ENCODE assay signal across 23 cellular contexts in the genomic region with DNA sequence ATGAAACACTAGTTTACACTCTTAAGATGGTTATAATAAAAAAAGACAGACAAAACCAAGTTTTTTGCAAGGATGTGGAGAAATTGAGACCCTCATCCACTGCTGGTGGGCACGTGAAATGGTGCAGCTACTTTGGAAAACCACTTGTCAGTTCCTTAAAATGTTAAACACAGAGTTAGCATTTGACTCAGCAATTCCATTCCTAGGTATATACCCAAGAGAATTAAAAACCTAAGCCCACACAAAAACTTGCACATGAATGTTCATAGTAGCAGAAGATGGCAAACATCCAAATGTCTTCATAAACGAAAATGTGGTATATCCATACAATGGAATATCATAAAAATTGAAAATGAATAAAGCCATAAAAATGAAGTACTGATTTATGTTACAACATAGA.
"Had no signal": no experiment of that assay in that cellular context is flagged by ENCODE, and none has a peak within 500 bp of the region (broad histone marks: within the 10 kb centered on the region; RNA-seq: fewer than 3 reads in every experiment).

No MANE protein-coding gene starts in this region.

- H3K27ac ChIP-seq: dorsolateral prefrontal cortex, heart left ventricle, neural progenitor cell, ovary, right atrium auricular region, sigmoid colon, skin epidermis, testis, tibial nerve had no signal

- H3K9ac ChIP-seq: neural progenitor cell had no signal

- H3K27me3 Mint-ChIP-seq: natural killer cell treated with Interleukin-12 subunit alpha and Interleukin-12 subunit beta and Interleukin-15 and Interleukin-18, amount 100 ng/mL, for 72 hours had no signal

- H3K9me3 Mint-ChIP-seq: natural killer cell treated with Interleukin-12 subunit alpha and Interleukin-12 subunit beta and Interleukin-15 and Interleukin-18, amount 100 ng/mL, for 72 hours; neural progenitor cell had no signal

- H3K27me3 ChIP-seq: dorsolateral prefrontal cortex, heart left ventricle, neural progenitor cell, ovary, right atrium auricular region, sigmoid colon, testis, tibial nerve had no signal

- ATAC-seq: heart left ventricle; left colon; left ventricle myocardium superior; natural killer cell treated with Interleukin-12 subunit alpha and Interleukin-12 subunit beta and Interleukin-15 and Interleukin-18, amount 100 ng/mL, for 72 hours had no signal

- DNase-seq: cortex of kidney; dorsolateral prefrontal cortex; effector CD8-positive, alpha-beta T cell; foreskin melanocyte; heart left ventricle; hippocampal formation; left colon; left ventricle myocardium superior; mesenchymal stem cell; midbrain; nucleus accumbens; ovary; sigmoid colon; stimulated activated CD4-positive, alpha-beta T cell treated with anti-CD3 and anti-CD28 coated beads, Interleukin-2, amount 100 ng/mL, for 24 hours; stimulated activated CD4-positive, alpha-beta T cell treated with anti-CD3 and anti-CD28 coated beads, Interleukin-4, amount 100 ng/mL, for 4 hours; stimulated activated naive CD4-positive, alpha-beta T cell treated with Interleukin-2 at 50 U/mL for 16 hours; testis had no signal

- H3K9me3 ChIP-seq: heart left ventricle, ovary, right atrium auricular region, sigmoid colon, testis, tibial nerve had no signal

- H3K27ac Mint-ChIP-seq: natural killer cell treated with Interleukin-12 subunit alpha and Interleukin-12 subunit beta and Interleukin-15 and Interleukin-18, amount 100 ng/mL, for 72 hours; neural progenitor cell had no signal

- H3K36me3 ChIP-seq: neural progenitor cell, ovary, right atrium auricular region, tibial nerve had no signal

- H3K4me2 ChIP-seq: neural progenitor cell had no signal

- H3K4me3 ChIP-seq: dorsolateral prefrontal cortex, heart left ventricle, lung, neural progenitor cell, ovary, right atrium auricular region, sigmoid colon, skin epidermis, testis, tibial nerve had no signal

- H2AFZ ChIP-seq: neural progenitor cell had no signal

- H3K4me1 ChIP-seq: neural progenitor cell, testis, tibial nerve had no signal

- H3K4me3 Mint-ChIP-seq: natural killer cell treated with Interleukin-12 subunit alpha and Interleukin-12 subunit beta and Interleukin-15 and Interleukin-18, amount 100 ng/mL, for 72 hours; neural progenitor cell had no signal

- H3K36me3 Mint-ChIP-seq: natural killer cell treated with Interleukin-12 subunit alpha and Interleukin-12 subunit beta and Interleukin-15 and Interleukin-18, amount 100 ng/mL, for 72 hours had no signal
